In the genomic region with DNA sequence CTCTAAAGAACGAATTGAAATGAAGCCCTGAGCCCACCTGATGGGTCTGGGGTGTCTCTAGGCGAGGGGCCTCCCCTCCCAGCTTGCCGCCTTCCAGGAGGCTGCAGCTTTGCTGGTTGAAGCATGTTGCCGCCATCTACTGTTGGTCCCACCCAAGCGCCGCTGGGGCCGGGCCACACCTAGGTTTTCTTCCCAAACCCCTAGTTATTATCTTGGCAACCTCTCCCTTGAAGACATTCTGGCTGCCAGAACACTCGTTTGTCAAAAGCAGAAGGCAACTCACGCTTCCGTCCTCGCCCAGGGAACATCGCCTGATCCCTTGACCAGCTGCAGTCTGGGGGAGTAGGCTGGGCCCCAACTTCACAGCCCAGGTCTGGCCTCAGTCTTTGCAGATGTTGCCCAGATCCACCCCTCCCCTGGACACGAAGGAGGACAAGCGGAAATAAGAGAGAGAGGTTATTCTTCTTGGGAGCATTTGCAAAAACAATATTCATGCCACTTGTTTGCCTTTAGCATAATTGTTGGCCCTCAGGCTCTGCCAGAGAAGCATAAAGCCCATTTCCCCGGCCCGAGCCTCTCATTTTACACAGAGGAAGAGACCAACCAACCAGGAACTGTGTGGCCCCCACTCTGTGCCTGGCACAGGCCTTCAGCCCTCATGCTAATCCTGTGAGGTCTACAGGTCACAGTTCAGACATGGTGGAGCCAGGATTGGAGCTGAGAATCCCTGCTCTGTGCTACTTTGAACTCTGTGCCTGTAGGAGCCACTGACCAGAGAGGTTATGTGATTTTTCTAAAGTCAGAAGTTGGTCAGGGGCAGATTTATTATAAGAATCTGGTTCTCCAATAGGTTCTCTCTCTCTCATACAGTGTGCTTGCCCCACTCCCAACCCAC, we compare ENCODE assay signal across 10 cellular contexts. TPM values are rescaled to one million over a fixed set of nuclear protein-coding genes. Genes with fewer than 3 reads are reported as not detected.
DNase-seq lines count a peak whose midpoint lies in the region; ATAC-seq, FAIRE-seq and TF ChIP-seq lines count a peak whose summit lies in the region.
"Had no signal": no experiment of that assay in that cellular context is flagged by ENCODE, and none has a peak within 500 bp of the region (broad histone marks: within the 10 kb centered on the region; RNA-seq: fewer than 3 reads in every experiment).

No MANE protein-coding gene starts in this region.

- H3K4me1 ChIP-seq in parathyroid adenoma (peaks cover 8% of the 10 kb centered on the region), kidney (ENCODE audit: control insufficient read depth in 1 of 2, insufficient read depth in 1 of 2, low read depth in 1 of 2, low read length in 2 of 2) (peaks cover 0 to 2% of the 10 kb centered on the region in 2 donors)

- no peak overlapping the region for H3K9ac ChIP-seq in parathyroid adenoma
- no peak overlapping the region for H3K9ac ChIP-seq in kidney (ENCODE audit: low read length in 2 of 2)

- peak overlapping the region; percentile 14 for H2AFZ ChIP-seq in parathyroid adenoma

- H3K79me2 ChIP-seq in parathyroid adenoma, result no peaks in the 10 kb centered on the region

- no peak overlapping the region for H3K4me2 ChIP-seq in parathyroid adenoma (ENCODE audit: low read length)

- FAIRE-seq in kidney (lab: Jason Lieb, UNC), result no peak

- ATAC-seq in esophagus mucosa (peak; percentile 58), HG02678 (IDR thresholded peaks at IDR 0.05; ENCODE audit: unreplicated experiment) (no peak), GM21786 (IDR thresholded peaks at IDR 0.05; ENCODE audit: unreplicated experiment) (no peak), HG02588 (IDR thresholded peaks at IDR 0.05; ENCODE audit: unreplicated experiment) (no peak)

- no peak overlapping the region for H3K27ac ChIP-seq in parathyroid adenoma
- peak overlapping the region in 1 of 2 donors; percentile 9 for H3K27ac ChIP-seq in kidney (ENCODE audit: low read depth in 2 of 2, low read length in 2 of 2)

- H3K27me3 ChIP-seq in MG63 (no peaks in the 10 kb centered on the region), parathyroid adenoma (ENCODE audit: control insufficient read depth, insufficient read depth, low read length) (no peaks in the 10 kb centered on the region)

- intact Hi-C loops in kidney (cut with DNase I), result no loop called here

- no peak overlapping the region for H3K4me3 ChIP-seq in MG63
- no peak overlapping the region for H3K4me3 ChIP-seq in parathyroid adenoma (ENCODE audit: low read depth, low read length)
- H3K4me3 ChIP-seq in kidney (ENCODE audit: low read length in 2 of 2), result no peak overlapping the region

- DNase-seq in D341Med (ENCODE audit: low spot score), result peak; percentile 85
- peak; percentile 81 for DNase-seq in MG63
- DNase-seq in kidney, result no peak
- DNase-seq: activated T-cell treated with anti-CD3 and anti-CD28 coated beads, Interleukin-2, amount 50 U/mL, for 4 hours; NCI-H1436 treated with DMSO at 0.1 percent for 48 hours had no signal

- TF ChIP-seq CTCF in parathyroid adenoma (IDR thresholded peaks at IDR 0.05) (no peak), kidney (IDR thresholded peaks at IDR 0.05; ENCODE audit: borderline replicate concordance, extremely low read depth, insufficient read depth) (no peak)

- H3K9me3 ChIP-seq in MG63 (no peaks in the 10 kb centered on the region), parathyroid adenoma (ENCODE audit: control insufficient read depth, low read length) (no peaks in the 10 kb centered on the region), kidney (ENCODE audit: control insufficient read depth in 1 of 2, low read length in 2 of 2) (no peaks in the 10 kb centered on the region)

- H3K36me3 ChIP-seq in MG63, result peaks cover 66% of the 10 kb centered on the region
- H3K36me3 ChIP-seq in parathyroid adenoma (ENCODE audit: control insufficient read depth, insufficient read depth, low read length), result no peaks in the 10 kb centered on the region
- H3K36me3 ChIP-seq in kidney (ENCODE audit: control insufficient read depth in 1 of 2, insufficient read depth in 2 of 2, low read length in 2 of 2), result no peaks in the 10 kb centered on the region

RNA-seq across cellular contexts. Expression of a gene that starts 6.7 kb away (rescaled TPM):
- total RNA-seq in MG63 (2014; rRNA removed; shearing (Covaris generic); ENCODE audit: low replicate concordance), result 55.7 and 326 TPM in 2 replicates
- total RNA-seq in esophagus mucosa, result 1,972 TPM
- 431 TPM for total RNA-seq in kidney
- polyA plus RNA-seq in kidney (ENCODE audit: insufficient read depth, low read depth, low replicate concordance), result 45.1 TPM
